18 cellular contexts compared by ENCODE assay signal in the genomic region with DNA sequence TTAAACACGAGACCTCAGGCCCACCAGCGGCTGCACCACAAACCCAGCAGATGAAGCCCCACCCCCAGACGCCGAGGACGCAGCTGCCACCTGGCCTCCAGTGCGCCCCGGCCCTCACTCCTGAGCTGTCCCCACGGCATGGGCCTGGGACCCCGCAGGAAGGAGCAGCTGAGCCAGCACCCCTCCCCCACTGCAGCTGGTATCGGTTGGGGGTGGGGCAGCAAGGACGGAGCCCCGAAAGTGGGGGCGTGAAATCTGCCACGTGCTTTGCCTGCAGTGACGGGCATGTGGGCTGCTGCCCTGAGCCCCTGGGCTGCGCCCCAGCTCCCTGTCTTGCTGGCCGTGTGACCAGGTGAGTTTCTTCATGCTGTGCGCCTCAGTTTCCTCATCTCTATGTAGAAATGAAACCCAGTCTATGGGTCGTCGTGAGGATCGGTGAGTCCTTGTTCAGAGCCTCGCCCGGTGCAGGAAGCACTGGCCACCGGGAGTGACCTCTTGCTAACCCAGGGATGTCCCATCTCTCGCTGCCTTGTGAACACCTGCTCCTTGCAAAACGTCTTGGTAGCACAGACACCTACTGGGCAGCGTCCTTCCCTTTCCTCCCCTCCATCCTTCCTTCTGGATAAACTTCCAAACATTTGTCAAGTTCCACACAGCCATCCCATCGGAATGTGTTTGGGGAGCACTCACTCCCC. TPM values are rescaled to one million over a fixed set of nuclear protein-coding genes. Genes with fewer than 3 reads are reported as not detected.
A peak's percentile ranks its signal among the peaks of the same experiment; 100 is the strongest.
DNase-seq lines count a peak whose midpoint lies in the region; ATAC-seq and TF ChIP-seq lines count a peak whose summit lies in the region.
"Had no signal": no experiment of that assay in that cellular context is flagged by ENCODE, and none has a peak within 500 bp of the region (broad histone marks: within the 10 kb centered on the region; RNA-seq: fewer than 3 reads in every experiment).

No MANE protein-coding gene starts in this region.

- H3K27me3 ChIP-seq in RWPE2 (ENCODE audit: insufficient read depth, poor library complexity, severe bottlenecking) = no peaks in the 10 kb centered on the region

- peaks cover 6% of the 10 kb centered on the region for H3K27me3 Mint-ChIP-seq in activated naive CD4-positive, alpha-beta T cell treated with anti-CD3 and anti-CD28 coated beads, Interleukin-2, amount 10 ng/mL, durations not matched to agents 7 days and 5 days
- H3K27me3 Mint-ChIP-seq in nephron (ENCODE audit: low read depth) = no peaks in the 10 kb centered on the region
- no peaks in the 10 kb centered on the region for H3K27me3 Mint-ChIP-seq in type B pancreatic cell

- H3K4me1 Mint-ChIP-seq in activated naive CD4-positive, alpha-beta T cell treated with anti-CD3 and anti-CD28 coated beads, Interleukin-2, amount 10 ng/mL, durations not matched to agents 7 days and 5 days = no peaks in the 10 kb centered on the region
- H3K4me1 Mint-ChIP-seq in nephron (peaks cover 28% of the 10 kb centered on the region), type B pancreatic cell (ENCODE audit: unreplicated experiment) (peaks cover 5% of the 10 kb centered on the region)

- ATAC-seq in RWPE2 (ENCODE audit: low read depth) (no peak), left colon (no peak)

- CTCF ChIA-PET in activated naive CD4-positive, alpha-beta T cell treated with anti-CD3 and anti-CD28 coated beads, Interleukin-2, amount 10 ng/mL, durations not matched to agents 7 days and 5 days (lab: Charles Lee) = no interaction called here

- H3K27ac Mint-ChIP-seq in activated naive CD4-positive, alpha-beta T cell treated with anti-CD3 and anti-CD28 coated beads, Interleukin-2, amount 10 ng/mL, durations not matched to agents 7 days and 5 days = no peak overlapping the region
- H3K27ac Mint-ChIP-seq in nephron (peak overlapping the region in 2 of 3 experiments; percentile 37 to 96), type B pancreatic cell (peak overlapping the region; percentile 49)

- TF ChIP-seq CTCF in RWPE2 (IDR thresholded peaks at IDR 0.05; ENCODE audit: poor library complexity, severe bottlenecking) (no peak), nephron (IDR thresholded peaks at IDR 0.05; ENCODE audit: unreplicated experiment in 3 of 3) (no peak), type B pancreatic cell (conservative IDR thresholded peaks at IDR 0.05) (no peak), GM20000 (IDR thresholded peaks at IDR 0.05; ENCODE audit: extremely low read depth, missing control alignments) (no peak)

- no peaks in the 10 kb centered on the region for H3K4me1 ChIP-seq in RWPE2 (ENCODE audit: insufficient read depth, poor library complexity, severe bottlenecking)

- intact Hi-C loops in left colon (cut with DNase I, micrococcal nuclease) = no loop called here

- no peak overlapping the region for H3K4me3 Mint-ChIP-seq in activated naive CD4-positive, alpha-beta T cell treated with anti-CD3 and anti-CD28 coated beads, Interleukin-2, amount 10 ng/mL, durations not matched to agents 7 days and 5 days
- H3K4me3 Mint-ChIP-seq in nephron = no peak overlapping the region
- no peak overlapping the region for H3K4me3 Mint-ChIP-seq in type B pancreatic cell

- H3K9me3 Mint-ChIP-seq in activated naive CD4-positive, alpha-beta T cell treated with anti-CD3 and anti-CD28 coated beads, Interleukin-2, amount 10 ng/mL, durations not matched to agents 7 days and 5 days = no peaks in the 10 kb centered on the region
- H3K9me3 Mint-ChIP-seq in nephron (peaks cover 2% of the 10 kb centered on the region), type B pancreatic cell (no peaks in the 10 kb centered on the region)

- no peaks in the 10 kb centered on the region for H3K36me3 ChIP-seq in RWPE2 (ENCODE audit: low read depth)

- H3K36me3 Mint-ChIP-seq in activated naive CD4-positive, alpha-beta T cell treated with anti-CD3 and anti-CD28 coated beads, Interleukin-2, amount 10 ng/mL, durations not matched to agents 7 days and 5 days = no peaks in the 10 kb centered on the region
- H3K36me3 Mint-ChIP-seq in nephron (ENCODE audit: low read depth) = no peaks in the 10 kb centered on the region
- no peaks in the 10 kb centered on the region for H3K36me3 Mint-ChIP-seq in type B pancreatic cell

- peak; percentile 9 for DNase-seq in activated naive CD4-positive, alpha-beta T cell treated with anti-CD3 and anti-CD28 coated beads, Interleukin-2, amount 50 U/mL, for 16 hours
- DNase-seq in activated naive CD4-positive, alpha-beta T cell treated with anti-CD3 and anti-CD28 coated beads, Interleukin-2, amount 10 ng/mL, durations not matched to agents 7 days and 5 days = no peak
- DNase-seq in RWPE2 (ENCODE audit: low spot score) (peak; percentile 34), type B pancreatic cell (ENCODE audit: extremely low spot score, unreplicated experiment) (no peak), GM20000 (ENCODE audit: low spot score) (no peak), left colon (no peak)
- DNase-seq in stimulated activated naive CD4-positive, alpha-beta T cell treated with Interleukin-2 at 50 U/mL for 16 hours (lab: John Stamatoyannopoulos, UW) = no peak
- DNase-seq: DMS79 treated with DMSO at 0.1 percent for 48 hours; HCEC 1CT; NCI-H1417 treated with DMSO at 0.1 percent for 48 hours; NCI-H1930; NCI-H2171; NCI-H446 treated with DMSO at 0.1 percent for 48 hours; NK-92 treated with Interleukin-12 subunit alpha and Interleukin-12 subunit beta, amount 100 ng/mL, for 24 hours had no signal

- H3K4me3 ChIP-seq in RWPE2 (ENCODE audit: severe bottlenecking) = no peak overlapping the region

- no peak overlapping the region for H3K27ac ChIP-seq in RWPE2 (ENCODE audit: poor library complexity, severe bottlenecking)
- H3K27ac ChIP-seq: 22Rv1, HL-60 had no signal

- no peaks in the 10 kb centered on the region for H3K9me3 ChIP-seq in RWPE2 (ENCODE audit: severe bottlenecking)

RNA-seq across cellular contexts. Expression of a gene that starts 32.0 kb away (rescaled TPM):
- 2.9 and 10.9 TPM in 2 replicates for total RNA-seq in type B pancreatic cell (ENCODE audit: low replicate concordance)
- total RNA-seq in left colon = under 1 TPM in 1 of 2 donors, not detected in 1; 0.37 TPM
- total RNA-seq: OCI-LY7 had no signal

Comparison
In these comparisons a context has a peak if more than half of its experiments do, and no peak if none do; other contexts are left out.
1. DNase-seq: peak in activated naive CD4-positive, alpha-beta T cell treated with anti-CD3 and anti-CD28 coated beads, Interleukin-2, amount 50 U/mL, for 16 hours (single experiment) and RWPE2 (single experiment); none in activated naive CD4-positive, alpha-beta T cell treated with anti-CD3 and anti-CD28 coated beads, Interleukin-2, amount 10 ng/mL, durations not matched to agents 7 days and 5 days (single experiment), type B pancreatic cell (single experiment), GM20000 (single experiment), left colon (0 of 2) and stimulated activated naive CD4-positive, alpha-beta T cell treated with Interleukin-2 at 50 U/mL for 16 hours (single experiment).